Comparison of ENCODE assay signal across 30 cellular contexts in genomic region chr6:56048601-56049000, GRCh38.
"Had no signal": no experiment of that assay in that cellular context is flagged by ENCODE, and none has a peak within 500 bp of the region (broad histone marks: within the 10 kb centered on the region; RNA-seq: fewer than 3 reads in every experiment).

No MANE protein-coding gene starts in this region.

- FAIRE-seq: islet of Langerhans, pancreas, urothelium cell line had no signal

- H3K4me3 ChIP-seq: cardiac muscle cell, coronary artery, dorsolateral prefrontal cortex, gastrocnemius medialis, left ventricle myocardium inferior, lung, mucosa of descending colon, pancreas, thoracic aorta had no signal

- H3K4me1 ChIP-seq: gastrocnemius medialis, left ventricle myocardium inferior, pancreas had no signal

- ATAC-seq: gastrocnemius medialis; mucosa of descending colon; natural killer cell treated with Interleukin-12 subunit alpha and Interleukin-12 subunit beta and Interleukin-15 and Interleukin-18, amount 100 ng/mL, for 72 hours; pancreas; right cardiac atrium; stimulated activated naive CD8-positive, alpha-beta T cell treated with anti-CD3 and anti-CD28 coated beads, Interleukin-15, Interleukin-2, amounts not matched to agents 100 U/mL and 50 U/mL, for 24 hours; T-cell had no signal

- H3K27ac ChIP-seq: cardiac muscle cell, coronary artery, dorsolateral prefrontal cortex, gastrocnemius medialis, left ventricle myocardium inferior, neutrophil, pancreas, thoracic aorta had no signal

- H3K27ac Mint-ChIP-seq: activated CD4-positive, alpha-beta memory T cell treated with anti-CD3 and anti-CD28 coated beads for 36 hours; activated CD4-positive, alpha-beta T cell treated with anti-CD3 and anti-CD28 coated beads, Interleukin-2, amount 10 ng/mL, durations not matched to agents 24 days and 14 days; activated naive CD4-positive, alpha-beta T cell treated with anti-CD3 and anti-CD28 coated beads, Interleukin-2, amount 10 ng/mL, durations not matched to agents 7 days and 5 days; activated T-helper 1 cell treated with anti-CD3 and anti-CD28 coated beads, Interleukin-12 subunit alpha, Interleukin-12 subunit beta, Interleukin-2, Interleukin-4 antibody, amounts not matched to agents 30 ng/mL and 10 ng/mL and 1 ng/mL, durations not matched to agents 14 hours and 24 hours and 36 hours; natural killer cell treated with Interleukin-12 subunit alpha and Interleukin-12 subunit beta and Interleukin-15 and Interleukin-18, amount 100 ng/mL, for 72 hours; T-cell; T-helper 2 cell treated with Interferon-gamma antibody and Interleukin-4, amounts not matched to agents 5 μg/mL and 100 μg/mL, for 36 hours had no signal

- H3K4me3 Mint-ChIP-seq: activated CD4-positive, alpha-beta memory T cell treated with anti-CD3 and anti-CD28 coated beads for 36 hours; activated CD4-positive, alpha-beta T cell treated with anti-CD3 and anti-CD28 coated beads, Interleukin-2, amount 10 ng/mL, durations not matched to agents 24 days and 14 days; activated naive CD4-positive, alpha-beta T cell treated with anti-CD3 and anti-CD28 coated beads, Interleukin-2, amount 10 ng/mL, durations not matched to agents 7 days and 5 days; activated T-helper 1 cell treated with anti-CD3 and anti-CD28 coated beads, Interleukin-12 subunit alpha, Interleukin-12 subunit beta, Interleukin-2, Interleukin-4 antibody, amounts not matched to agents 30 ng/mL and 10 ng/mL and 1 ng/mL, durations not matched to agents 14 hours and 24 hours and 36 hours; natural killer cell treated with Interleukin-12 subunit alpha and Interleukin-12 subunit beta and Interleukin-15 and Interleukin-18, amount 100 ng/mL, for 72 hours; T-cell; T-helper 2 cell treated with Interferon-gamma antibody and Interleukin-4, amounts not matched to agents 5 μg/mL and 100 μg/mL, for 36 hours had no signal

- H3K27me3 Mint-ChIP-seq: activated CD4-positive, alpha-beta memory T cell treated with anti-CD3 and anti-CD28 coated beads for 36 hours; activated CD4-positive, alpha-beta T cell treated with anti-CD3 and anti-CD28 coated beads, Interleukin-2, amount 10 ng/mL, durations not matched to agents 24 days and 14 days; activated naive CD4-positive, alpha-beta T cell treated with anti-CD3 and anti-CD28 coated beads, Interleukin-2, amount 10 ng/mL, durations not matched to agents 7 days and 5 days; natural killer cell treated with Interleukin-12 subunit alpha and Interleukin-12 subunit beta and Interleukin-15 and Interleukin-18, amount 100 ng/mL, for 72 hours; T-cell had no signal

- H3K36me3 ChIP-seq: cardiac muscle cell, gastrocnemius medialis, left ventricle myocardium inferior, neutrophil, pancreas, thoracic aorta had no signal

- DNase-seq: activated CD4-positive, alpha-beta memory T cell treated with anti-CD3 and anti-CD28 coated beads for 36 hours; activated CD4-positive, alpha-beta T cell treated with anti-CD3 and anti-CD28 coated beads, Interleukin-2, amount 10 ng/mL, durations not matched to agents 24 days and 14 days; activated CD8-positive, alpha-beta memory T cell treated with anti-CD3 and anti-CD28 coated beads, Interleukin-2, amount 50 U/mL, for 4 hours; activated gamma-delta T cell; activated naive CD4-positive, alpha-beta T cell treated with anti-CD3 and anti-CD28 coated beads, Interleukin-2, amount 10 ng/mL, durations not matched to agents 7 days and 5 days; activated T-cell treated with anti-CD3 and anti-CD28 coated beads, Interleukin-2, amount 50 U/mL, for 1 hour; cerebellar nuclear complex; dorsolateral prefrontal cortex; effector memory CD4-positive, alpha-beta T cell; erythroblast; gastrocnemius medialis; glutamatergic neuron; left ventricle myocardium inferior; mucosa of descending colon; pancreas; right cardiac atrium; stimulated activated CD4-positive, alpha-beta T cell treated with anti-CD3 and anti-CD28 coated beads, Interleukin-4, amount 100 ng/mL, for 1 hour; stimulated activated naive CD8-positive, alpha-beta T cell treated with anti-CD3 and anti-CD28 coated beads, Interleukin-15, Interleukin-2, amounts not matched to agents 100 U/mL and 50 U/mL, for 24 hours; T-cell; trophoblast cell had no signal

- H3K9me3 ChIP-seq: gastrocnemius medialis, left ventricle myocardium inferior, mucosa of descending colon, neutrophil, pancreas, thoracic aorta had no signal

- H3K36me3 Mint-ChIP-seq: activated CD4-positive, alpha-beta memory T cell treated with anti-CD3 and anti-CD28 coated beads for 36 hours; activated naive CD4-positive, alpha-beta T cell treated with anti-CD3 and anti-CD28 coated beads, Interleukin-2, amount 10 ng/mL, durations not matched to agents 7 days and 5 days; natural killer cell treated with Interleukin-12 subunit alpha and Interleukin-12 subunit beta and Interleukin-15 and Interleukin-18, amount 100 ng/mL, for 72 hours; T-cell had no signal

- H3K4me1 Mint-ChIP-seq: activated CD4-positive, alpha-beta T cell treated with anti-CD3 and anti-CD28 coated beads, Interleukin-2, amount 10 ng/mL, durations not matched to agents 24 days and 14 days; activated naive CD4-positive, alpha-beta T cell treated with anti-CD3 and anti-CD28 coated beads, Interleukin-2, amount 10 ng/mL, durations not matched to agents 7 days and 5 days; T-cell had no signal

- H3K27me3 ChIP-seq: cardiac muscle cell, dorsolateral prefrontal cortex, gastrocnemius medialis, pancreas had no signal

- H3K9me3 Mint-ChIP-seq: activated CD4-positive, alpha-beta T cell treated with anti-CD3 and anti-CD28 coated beads, Interleukin-2, amount 10 ng/mL, durations not matched to agents 24 days and 14 days; activated T-helper 1 cell treated with anti-CD3 and anti-CD28 coated beads, Interleukin-12 subunit alpha, Interleukin-12 subunit beta, Interleukin-2, Interleukin-4 antibody, amounts not matched to agents 30 ng/mL and 10 ng/mL and 1 ng/mL, durations not matched to agents 14 hours and 24 hours and 36 hours; T-helper 2 cell treated with Interferon-gamma antibody and Interleukin-4, amounts not matched to agents 5 μg/mL and 100 μg/mL, for 36 hours had no signal
